Comparison of ENCODE assay signal across 24 cellular contexts in genomic region chr4:186898367-186898766, GRCh38.
"Had no signal": no experiment of that assay in that cellular context is flagged by ENCODE, and none has a peak within 500 bp of the region (broad histone marks: within the 10 kb centered on the region; RNA-seq: fewer than 3 reads in every experiment).

No MANE protein-coding gene starts in this region.

- H3K36me3 ChIP-seq: stomach, suprapubic skin, thoracic aorta, thyroid gland, tibial artery, tibial nerve, transverse colon, upper lobe of left lung, upper lobe of right lung, uterus, vagina had no signal

- H3K4me1 ChIP-seq: testis, thyroid gland, uterus had no signal

- H3K27me3 ChIP-seq: stomach, suprapubic skin, testis, thyroid gland, tibial artery, tibial nerve, transverse colon, upper lobe of left lung, upper lobe of right lung, uterus, vagina had no signal

- H3K4me3 ChIP-seq: stomach, suprapubic skin, testis, thoracic aorta, thyroid gland, tibial artery, tibial nerve, transverse colon, upper lobe of left lung, upper lobe of right lung, uterus, vagina had no signal

- H3K9me3 ChIP-seq: stomach, suprapubic skin, testis, thoracic aorta, thyroid gland, tibial artery, tibial nerve, transverse colon, upper lobe of left lung, upper lobe of right lung, uterus, vagina had no signal

- H3K27ac ChIP-seq: stomach, suprapubic skin, testis, thoracic aorta, thyroid gland, tibial artery, tibial nerve, transverse colon, upper lobe of left lung, upper lobe of right lung, uterus, vagina had no signal

- DNase-seq: stimulated activated CD4-positive, alpha-beta T cell treated with anti-CD3 and anti-CD28 coated beads, Interleukin-2, amount 100 ng/mL, for 48 hours; stimulated activated CD4-positive, alpha-beta T cell treated with anti-CD3 and anti-CD28 coated beads, Interleukin-4, amount 100 ng/mL, for 1 hour; stimulated activated CD4-positive, alpha-beta T cell treated with anti-CD3 and anti-CD28 coated beads, Interleukin-4, amount 100 ng/mL, for 24 hours; stimulated activated CD4-positive, alpha-beta T cell treated with anti-CD3 and anti-CD28 coated beads, Interleukin-4, amount 100 ng/mL, for 4 hours; stimulated activated CD8-positive, alpha-beta memory T cell treated with anti-CD3 and anti-CD28 coated beads, Interleukin-4, amount 100 ng/mL, for 48 hours; stimulated activated naive B cell treated with anti-CD40 and anti-IgM and Interleukin-4, amounts not matched to agents 10 μg/mL and 1 μg/mL and 100 μg/mL, for 72 hours; stimulated activated naive CD4-positive, alpha-beta T cell; stimulated activated naive CD4-positive, alpha-beta T cell treated with Interleukin-2 at 50 U/mL for 16 hours; stimulated activated naive CD8-positive, alpha-beta T cell treated with anti-CD3 and anti-CD28 coated beads, Interleukin-15, amount 100 ng/mL, for 72 hours; stimulated activated naive CD8-positive, alpha-beta T cell treated with anti-CD3 and anti-CD28 coated beads, Interleukin-15, Interleukin-2, amounts not matched to agents 100 U/mL and 50 U/mL, for 24 hours; stomach; substantia nigra; testis; thyroid gland; tibial artery; transverse colon; trophoblast cell; upper lobe of left lung; upper lobe of right lung; uterus had no signal
